In genomic region chr11:75315439-75315805, GRCh38 we compare ENCODE assay signal across 1 cellular context.
TF ChIP-seq lines count a peak whose summit lies in the region.

No MANE protein-coding gene starts in this region.

TF ChIP-seq in H1, 55 proteins besides CTCF, POLR2A, EP300 and RAD21:
- TF ChIP-seq SIRT6 (IDR thresholded peaks at IDR 0.05; ENCODE audit: low read length) = no peak
- no peak for TF ChIP-seq FOSL1 (IDR thresholded peaks at IDR 0.05; ENCODE audit: insufficient read depth, low read depth, low read length)
- no peak for TF ChIP-seq TBP (IDR thresholded peaks at IDR 0.05; ENCODE audit: low read depth, low read length)
